In the genomic region with DNA sequence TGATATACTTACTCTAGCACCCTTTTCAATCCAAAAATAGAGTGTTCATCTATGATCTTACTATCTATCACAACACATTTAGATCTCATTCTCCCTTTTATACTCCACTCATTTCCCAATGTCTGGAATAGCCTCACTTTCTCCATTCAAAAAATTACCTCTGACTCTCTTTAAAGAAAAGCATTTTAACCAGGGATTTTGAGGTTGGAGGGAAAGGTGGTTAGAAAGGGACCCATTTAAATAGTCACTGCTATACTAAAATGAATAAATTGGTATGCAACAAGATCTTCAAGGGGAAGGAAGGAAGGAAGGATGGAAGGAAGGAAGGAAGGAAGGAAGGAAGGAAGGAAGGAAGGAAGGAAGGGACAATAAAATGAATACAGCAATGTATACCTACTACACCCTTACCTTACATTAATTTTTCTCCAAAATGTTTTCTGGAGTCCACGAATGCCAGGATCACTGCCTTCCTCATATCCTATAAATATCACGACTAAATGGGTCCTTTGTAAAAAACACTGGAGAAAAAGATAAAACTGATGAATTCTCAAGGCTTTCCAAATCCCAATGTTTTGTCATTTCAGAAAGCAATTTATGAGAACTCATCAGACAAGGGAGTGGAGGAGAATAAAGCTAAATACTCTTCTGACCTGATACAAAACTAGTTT, we compare ENCODE assay signal across 10 cellular contexts.
"Had no signal": no experiment of that assay in that cellular context is flagged by ENCODE, and none has a peak within 500 bp of the region (broad histone marks: within the 10 kb centered on the region; RNA-seq: fewer than 3 reads in every experiment).

No MANE protein-coding gene starts in this region.

- H3K36me3 ChIP-seq: HAP-1 had no signal

- DNase-seq: GM23248, GOT3, H7, KBM-7 had no signal

- H3K27me3 Mint-ChIP-seq: IgD-negative memory B cell had no signal

- ATAC-seq: HCT116, HepG2 had no signal

- H3K4me3 Mint-ChIP-seq: IgD-negative memory B cell had no signal

- H3K27ac ChIP-seq: GM23248, HL-60, KMS-11 had no signal

- H3K27ac Mint-ChIP-seq: IgD-negative memory B cell had no signal

- H3K4me3 ChIP-seq: GM23248, HAP-1 had no signal

- H3K4me1 ChIP-seq: HAP-1 had no signal

- H3K9me3 ChIP-seq: HAP-1 had no signal
